ENCODE assay signal across 1 cellular context in the genomic region with DNA sequence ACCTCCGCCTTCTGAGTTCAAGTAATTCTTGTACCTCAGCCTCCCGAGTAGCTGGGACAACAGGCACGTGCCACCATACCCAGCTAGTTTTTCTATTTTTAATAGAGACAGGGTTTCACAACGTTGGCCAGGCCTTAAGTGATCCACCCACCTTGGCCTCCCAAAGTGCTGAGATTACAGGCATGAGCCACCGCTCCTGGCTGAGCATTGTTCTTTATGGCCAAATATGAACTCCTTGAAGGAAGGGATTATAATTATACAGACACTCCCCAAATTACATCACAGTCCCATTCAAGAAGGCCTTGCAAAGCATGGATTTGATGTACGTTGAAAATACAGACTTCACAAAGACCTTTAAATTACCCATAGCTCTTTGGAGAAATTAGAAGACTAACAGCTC.
TF ChIP-seq lines count a peak whose summit lies in the region.

No MANE protein-coding gene starts in this region.

TF ChIP-seq in SK-N-SH treated with all-trans-retinoic acid at 6 μM for 48 hours, 23 proteins besides CTCF, POLR2A, EP300 and RAD21 (continued from another document):
- TF ChIP-seq, protein P1, sequence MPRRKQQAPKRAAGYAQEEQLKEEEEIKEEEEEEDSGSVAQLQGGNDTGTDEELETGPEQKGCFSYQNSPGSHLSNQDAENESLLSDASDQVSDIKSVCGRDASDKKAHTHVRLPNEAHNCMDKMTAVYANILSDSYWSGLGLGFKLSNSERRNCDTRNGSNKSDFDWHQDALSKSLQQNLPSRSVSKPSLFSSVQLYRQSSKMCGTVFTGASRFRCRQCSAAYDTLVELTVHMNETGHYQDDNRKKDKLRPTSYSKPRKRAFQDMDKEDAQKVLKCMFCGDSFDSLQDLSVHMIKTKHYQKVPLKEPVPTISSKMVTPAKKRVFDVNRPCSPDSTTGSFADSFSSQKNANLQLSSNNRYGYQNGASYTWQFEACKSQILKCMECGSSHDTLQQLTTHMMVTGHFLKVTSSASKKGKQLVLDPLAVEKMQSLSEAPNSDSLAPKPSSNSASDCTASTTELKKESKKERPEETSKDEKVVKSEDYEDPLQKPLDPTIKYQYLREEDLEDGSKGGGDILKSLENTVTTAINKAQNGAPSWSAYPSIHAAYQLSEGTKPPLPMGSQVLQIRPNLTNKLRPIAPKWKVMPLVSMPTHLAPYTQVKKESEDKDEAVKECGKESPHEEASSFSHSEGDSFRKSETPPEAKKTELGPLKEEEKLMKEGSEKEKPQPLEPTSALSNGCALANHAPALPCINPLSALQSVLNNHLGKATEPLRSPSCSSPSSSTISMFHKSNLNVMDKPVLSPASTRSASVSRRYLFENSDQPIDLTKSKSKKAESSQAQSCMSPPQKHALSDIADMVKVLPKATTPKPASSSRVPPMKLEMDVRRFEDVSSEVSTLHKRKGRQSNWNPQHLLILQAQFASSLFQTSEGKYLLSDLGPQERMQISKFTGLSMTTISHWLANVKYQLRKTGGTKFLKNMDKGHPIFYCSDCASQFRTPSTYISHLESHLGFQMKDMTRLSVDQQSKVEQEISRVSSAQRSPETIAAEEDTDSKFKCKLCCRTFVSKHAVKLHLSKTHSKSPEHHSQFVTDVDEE (CRISPR knock-in tag; IDR thresholded peaks at IDR 0.05) = no peak
- no peak for TF ChIP-seq ISL1 (CRISPR knock-in tag; IDR thresholded peaks at IDR 0.05)
- TF ChIP-seq, protein P2, sequence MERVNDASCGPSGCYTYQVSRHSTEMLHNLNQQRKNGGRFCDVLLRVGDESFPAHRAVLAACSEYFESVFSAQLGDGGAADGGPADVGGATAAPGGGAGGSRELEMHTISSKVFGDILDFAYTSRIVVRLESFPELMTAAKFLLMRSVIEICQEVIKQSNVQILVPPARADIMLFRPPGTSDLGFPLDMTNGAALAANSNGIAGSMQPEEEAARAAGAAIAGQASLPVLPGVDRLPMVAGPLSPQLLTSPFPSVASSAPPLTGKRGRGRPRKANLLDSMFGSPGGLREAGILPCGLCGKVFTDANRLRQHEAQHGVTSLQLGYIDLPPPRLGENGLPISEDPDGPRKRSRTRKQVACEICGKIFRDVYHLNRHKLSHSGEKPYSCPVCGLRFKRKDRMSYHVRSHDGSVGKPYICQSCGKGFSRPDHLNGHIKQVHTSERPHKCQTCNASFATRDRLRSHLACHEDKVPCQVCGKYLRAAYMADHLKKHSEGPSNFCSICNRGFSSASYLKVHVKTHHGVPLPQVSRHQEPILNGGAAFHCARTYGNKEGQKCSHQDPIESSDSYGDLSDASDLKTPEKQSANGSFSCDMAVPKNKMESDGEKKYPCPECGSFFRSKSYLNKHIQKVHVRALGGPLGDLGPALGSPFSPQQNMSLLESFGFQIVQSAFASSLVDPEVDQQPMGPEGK (CRISPR knock-in tag; IDR thresholded peaks at IDR 0.05; ENCODE audit: borderline replicate concordance) = no peak
- no peak for TF ChIP-seq RARB (CRISPR knock-in tag; IDR thresholded peaks at IDR 0.05)
- TF ChIP-seq, protein P3, sequence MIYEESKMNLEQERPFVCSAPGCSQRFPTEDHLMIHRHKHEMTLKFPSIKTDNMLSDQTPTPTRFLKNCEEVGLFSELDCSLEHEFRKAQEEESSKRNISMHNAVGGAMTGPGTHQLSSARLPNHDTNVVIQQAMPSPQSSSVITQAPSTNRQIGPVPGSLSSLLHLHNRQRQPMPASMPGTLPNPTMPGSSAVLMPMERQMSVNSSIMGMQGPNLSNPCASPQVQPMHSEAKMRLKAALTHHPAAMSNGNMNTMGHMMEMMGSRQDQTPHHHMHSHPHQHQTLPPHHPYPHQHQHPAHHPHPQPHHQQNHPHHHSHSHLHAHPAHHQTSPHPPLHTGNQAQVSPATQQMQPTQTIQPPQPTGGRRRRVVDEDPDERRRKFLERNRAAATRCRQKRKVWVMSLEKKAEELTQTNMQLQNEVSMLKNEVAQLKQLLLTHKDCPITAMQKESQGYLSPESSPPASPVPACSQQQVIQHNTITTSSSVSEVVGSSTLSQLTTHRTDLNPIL (CRISPR knock-in tag; IDR thresholded peaks at IDR 0.05; ENCODE audit: low read depth) = no peak
- TF ChIP-seq GLIS3 (CRISPR knock-in tag; IDR thresholded peaks at IDR 0.05) = no peak
- TF ChIP-seq OSR1 (CRISPR knock-in tag; IDR thresholded peaks at IDR 0.05) = no peak
